In the genomic region with DNA sequence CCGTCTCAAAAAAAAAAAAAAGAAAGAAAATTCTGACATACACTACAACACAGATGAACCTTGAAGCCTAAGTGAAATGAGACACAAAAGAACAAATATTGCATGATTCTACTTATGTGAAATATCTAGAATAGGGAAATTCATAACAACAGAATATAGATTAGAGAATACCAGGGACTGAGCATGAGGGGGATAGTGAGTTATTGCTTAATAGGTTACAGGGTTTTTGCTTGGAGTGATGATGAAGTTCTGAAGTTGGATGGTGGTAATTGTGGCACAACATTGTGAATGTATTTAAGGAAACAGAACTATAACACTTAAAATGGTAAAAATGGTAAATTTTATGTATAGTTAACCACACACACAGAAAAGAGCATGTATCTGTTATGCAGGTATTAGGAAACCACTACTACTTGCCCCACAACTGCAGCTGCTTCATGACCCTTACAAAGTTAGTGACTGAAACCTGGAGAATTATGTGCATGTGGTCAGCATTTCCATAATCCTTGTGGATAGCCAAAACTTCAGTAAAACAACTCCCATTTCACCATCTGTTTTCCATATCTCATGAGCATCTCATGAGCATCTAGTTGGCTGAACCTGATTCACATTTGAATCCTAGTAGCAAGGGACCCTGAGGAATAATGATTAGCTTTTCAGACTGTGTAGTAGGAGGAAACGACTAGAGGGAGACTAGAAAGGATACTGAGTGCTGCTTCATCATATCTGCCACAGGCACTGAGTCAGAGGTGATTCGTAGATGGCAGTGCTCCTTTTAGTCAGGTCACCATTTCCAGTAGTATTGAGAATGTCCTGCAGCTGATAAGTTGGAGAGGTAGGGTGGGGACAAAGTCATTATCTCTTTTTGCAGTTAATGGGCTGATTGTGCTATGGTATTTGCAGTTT, we compare ENCODE assay signal across 1 cellular context.
TF ChIP-seq lines count a peak whose summit lies in the region.

No MANE protein-coding gene starts in this region.

TF ChIP-seq in K562, 482 proteins besides CTCF, POLR2A, EP300 and RAD21 (continued from another document and continues in another):
- TF ChIP-seq CBX5 (IDR thresholded peaks at IDR 0.05; ENCODE audit: borderline replicate concordance, low read depth) (no peak), CREB1 (IDR thresholded peaks at IDR 0.05) (peak; percentile 62), CREB1 (CRISPR knock-in tag; IDR thresholded peaks at IDR 0.05) (no peak), NR2C2 (CRISPR knock-in tag; IDR thresholded peaks at IDR 0.05) (no peak), NR2C2 (tag; IDR thresholded peaks at IDR 0.05) (0 out of 2 replicates have a peak, but pooled peaks have one; percentile 21), HSF4 (CRISPR knock-in tag; IDR thresholded peaks at IDR 0.05; ENCODE audit: borderline replicate concordance) (no peak), ZNF589 (CRISPR knock-in tag; IDR thresholded peaks at IDR 0.05; ENCODE audit: low read depth) (no peak), NCOA2 (IDR thresholded peaks at IDR 0.05; ENCODE audit: partially characterized antibody in 2 of 2) (peak in 1 of 2 experiments; percentile 13), ZNF511 (CRISPR knock-in tag; IDR thresholded peaks at IDR 0.05) (no peak), ZNF668 (CRISPR knock-in tag; IDR thresholded peaks at IDR 0.05) (no peak), FOXK2 (conservative IDR thresholded peaks at IDR 0.05 in 1 of 2, IDR thresholded peaks at IDR 0.05 in 1 of 2; ENCODE audit: low read depth in 2 of 2) (no peak), EHMT2 (IDR thresholded peaks at IDR 0.05) (peak; percentile 64; the same call in 1 of the 2 replicates), NR2F6 (CRISPR knock-in tag; IDR thresholded peaks at IDR 0.05) (no peak), ARID1B (IDR thresholded peaks at IDR 0.05) (peak; percentile 92), HES1 (IDR thresholded peaks at IDR 0.05; ENCODE audit: low read depth) (no peak), ZNF695 (CRISPR knock-in tag; IDR thresholded peaks at IDR 0.05) (no peak), NFE2L1 (tag; IDR thresholded peaks at IDR 0.05; ENCODE audit: borderline replicate concordance, low read depth) (no peak), IRF9 (tag; IDR thresholded peaks at IDR 0.05) (no peak), TEAD4 (IDR thresholded peaks at IDR 0.05; ENCODE audit: low read length) (peak; percentile 83), TEAD4 (CRISPR knock-in tag; IDR thresholded peaks at IDR 0.05; ENCODE audit: borderline replicate concordance) (no peak), MYBL2 (IDR thresholded peaks at IDR 0.05; ENCODE audit: low read depth) (no peak), MYBL2 (CRISPR knock-in tag; IDR thresholded peaks at IDR 0.05; ENCODE audit: borderline replicate concordance) (no peak), FOSL1 (tag; conservative IDR thresholded peaks at IDR 0.05) (peak; percentile 94), PML (IDR thresholded peaks at IDR 0.05; ENCODE audit: low read length) (0 out of 2 replicates have a peak, but pooled peaks have one; percentile 59), ZBTB9 (CRISPR knock-in tag; IDR thresholded peaks at IDR 0.05) (0 out of 2 replicates have a peak, but pooled peaks have one; percentile 40), ATF2 (CRISPR knock-in tag; IDR thresholded peaks at IDR 0.05) (no peak), DACH1 (IDR thresholded peaks at IDR 0.05; ENCODE audit: partially characterized antibody) (peak; percentile 91), SMAD3 (CRISPR knock-in tag; conservative IDR thresholded peaks at IDR 0.05) (no peak), PHTF2 (CRISPR knock-in tag; IDR thresholded peaks at IDR 0.05) (no peak), TCFL5 (CRISPR knock-in tag; conservative IDR thresholded peaks at IDR 0.05) (no peak), MEIS2 (IDR thresholded peaks at IDR 0.05; ENCODE audit: partially characterized antibody) (peak; percentile 35), RFX7 (CRISPR knock-in tag; IDR thresholded peaks at IDR 0.05) (no peak), HOMEZ (CRISPR knock-in tag; IDR thresholded peaks at IDR 0.05) (no peak), KLF6 (CRISPR knock-in tag; IDR thresholded peaks at IDR 0.05; ENCODE audit: borderline replicate concordance) (no peak), RBM17 (IDR thresholded peaks at IDR 0.05; ENCODE audit: borderline replicate concordance, low read depth, low read length) (no peak), SMAD4 (CRISPR knock-in tag; conservative IDR thresholded peaks at IDR 0.05) (no peak), ZNF766 (CRISPR knock-in tag; conservative IDR thresholded peaks at IDR 0.05) (no peak), ZNF431 (CRISPR knock-in tag; IDR thresholded peaks at IDR 0.05) (no peak), NR2C1 (IDR thresholded peaks at IDR 0.05) (no peak), NR2C1 (tag; IDR thresholded peaks at IDR 0.05) (no peak), OTX1 (CRISPR knock-in tag; IDR thresholded peaks at IDR 0.05) (no peak), POLR2G (IDR thresholded peaks at IDR 0.05; ENCODE audit: low read depth, low read length) (no peak), TAF1 (IDR thresholded peaks at IDR 0.05; ENCODE audit: control insufficient read depth, extremely low read depth, insufficient read depth, low read length, severe bottlenecking) (peak; percentile 16), CTCFL (IDR thresholded peaks at IDR 0.05; ENCODE audit: borderline replicate concordance, insufficient read depth, low read depth, low read length, poor library complexity, severe bottlenecking) (no peak), NFE2 (IDR thresholded peaks at IDR 0.05; ENCODE audit: low read depth) (peak; percentile 41; the same call in 1 of the 2 replicates), USF1 (CRISPR knock-in tag; IDR thresholded peaks at IDR 0.05) (no peak), CAMTA2 (CRISPR knock-in tag; conservative IDR thresholded peaks at IDR 0.05) (no peak)
- TF ChIP-seq, protein P1, sequence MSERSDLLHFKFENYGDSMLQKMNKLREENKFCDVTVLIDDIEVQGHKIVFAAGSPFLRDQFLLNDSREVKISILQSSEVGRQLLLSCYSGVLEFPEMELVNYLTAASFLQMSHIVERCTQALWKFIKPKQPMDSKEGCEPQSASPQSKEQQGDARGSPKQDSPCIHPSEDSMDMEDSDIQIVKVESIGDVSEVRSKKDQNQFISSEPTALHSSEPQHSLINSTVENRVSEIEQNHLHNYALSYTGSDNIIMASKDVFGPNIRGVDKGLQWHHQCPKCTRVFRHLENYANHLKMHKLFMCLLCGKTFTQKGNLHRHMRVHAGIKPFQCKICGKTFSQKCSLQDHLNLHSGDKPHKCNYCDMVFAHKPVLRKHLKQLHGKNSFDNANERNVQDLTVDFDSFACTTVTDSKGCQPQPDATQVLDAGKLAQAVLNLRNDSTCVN (CRISPR knock-in tag; IDR thresholded peaks at IDR 0.05): no peak
